In the genomic region with DNA sequence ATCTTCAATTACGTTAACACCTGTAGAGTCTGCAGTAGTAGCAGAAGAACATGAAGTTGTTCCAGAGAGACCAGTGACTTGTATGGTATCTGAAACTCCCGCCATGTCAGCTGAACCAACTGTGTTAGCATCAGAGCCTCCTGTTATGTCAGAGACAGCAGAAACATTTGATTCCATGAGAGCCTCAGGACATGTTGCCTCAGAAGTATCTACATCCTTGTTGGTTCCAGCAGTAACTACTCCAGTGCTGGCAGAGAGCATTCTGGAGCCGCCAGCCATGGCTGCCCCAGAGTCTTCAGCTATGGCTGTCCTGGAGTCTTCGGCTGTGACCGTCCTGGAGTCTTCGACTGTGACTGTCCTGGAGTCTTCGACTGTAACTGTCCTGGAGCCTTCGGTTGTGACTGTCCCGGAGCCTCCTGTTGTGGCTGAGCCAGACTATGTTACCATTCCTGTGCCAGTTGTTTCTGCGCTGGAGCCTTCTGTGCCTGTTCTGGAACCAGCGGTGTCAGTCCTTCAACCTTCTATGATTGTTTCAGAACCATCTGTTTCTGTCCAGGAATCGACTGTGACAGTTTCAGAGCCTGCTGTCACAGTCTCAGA, we compare ENCODE assay signal across 21 cellular contexts.
"Had no signal": no experiment of that assay in that cellular context is flagged by ENCODE, and none has a peak within 500 bp of the region (broad histone marks: within the 10 kb centered on the region; RNA-seq: fewer than 3 reads in every experiment).

No MANE protein-coding gene starts in this region.

- H3K27me3 Mint-ChIP-seq: activated CD4-positive, alpha-beta memory T cell treated with anti-CD3 and anti-CD28 coated beads for 36 hours; activated naive CD8-positive, alpha-beta T cell treated with anti-CD3 and anti-CD28 coated beads, Interleukin-2, amount 50 U/mL, for 24 hours; stimulated activated naive CD8-positive, alpha-beta T cell treated with anti-CD3 and anti-CD28 coated beads, Interleukin-15, amount 100 ng/mL, for 72 hours had no signal

- H2AFZ ChIP-seq: neural progenitor cell, parathyroid adenoma had no signal

- H3K27ac Mint-ChIP-seq: activated T-helper 1 cell treated with anti-CD3 and anti-CD28 coated beads, Interleukin-12 subunit alpha, Interleukin-12 subunit beta, Interleukin-2, Interleukin-4 antibody, amounts not matched to agents 30 ng/mL and 10 ng/mL and 1 ng/mL, durations not matched to agents 14 hours and 24 hours and 36 hours; neural progenitor cell had no signal

- H3K9me3 ChIP-seq: ascending aorta, left ventricle myocardium inferior, testis had no signal

- DNase-seq: activated CD4-positive, alpha-beta memory T cell treated with anti-CD3 and anti-CD28 coated beads for 36 hours; activated CD4-positive, CD25-positive, alpha-beta regulatory T cell treated with anti-CD3 and anti-CD28 coated beads, Interleukin-2, amount 50 U/mL, for 72 hours; activated CD8-positive, alpha-beta memory T cell treated with anti-CD3 and anti-CD28 coated beads, Interleukin-2, amount 50 U/mL, for 4 hours; activated naive CD4-positive, alpha-beta T cell; activated naive CD8-positive, alpha-beta T cell treated with anti-CD3 and anti-CD28 coated beads, Interleukin-2, amount 50 U/mL, for 24 hours; effector CD8-positive, alpha-beta T cell; left ventricle myocardium inferior; mesendoderm; retina; stimulated activated CD4-positive, alpha-beta T cell treated with anti-CD3 and anti-CD28 coated beads, Interleukin-15, amount 100 ng/mL, for 24 hours; stimulated activated CD4-positive, alpha-beta T cell treated with anti-CD3 and anti-CD28 coated beads, Interleukin-4, amount 100 ng/mL, for 24 hours; stimulated activated naive CD8-positive, alpha-beta T cell treated with anti-CD3 and anti-CD28 coated beads, Interleukin-15, amount 100 ng/mL, for 72 hours; T-helper 2 cell; testis had no signal

- H3K4me3 Mint-ChIP-seq: activated CD4-positive, alpha-beta memory T cell treated with anti-CD3 and anti-CD28 coated beads for 36 hours; activated naive CD8-positive, alpha-beta T cell treated with anti-CD3 and anti-CD28 coated beads, Interleukin-2, amount 50 U/mL, for 24 hours; activated T-helper 1 cell treated with anti-CD3 and anti-CD28 coated beads, Interleukin-12 subunit alpha, Interleukin-12 subunit beta, Interleukin-2, Interleukin-4 antibody, amounts not matched to agents 30 ng/mL and 10 ng/mL and 1 ng/mL, durations not matched to agents 14 hours and 24 hours and 36 hours; neural progenitor cell had no signal

- H3K9ac ChIP-seq: neural progenitor cell, parathyroid adenoma had no signal

- H3K4me2 ChIP-seq: neural progenitor cell had no signal

- H3K27ac ChIP-seq: ascending aorta, cardiac muscle cell, coronary artery, epithelial cell of prostate, left ventricle myocardium inferior, neural progenitor cell, parathyroid adenoma, testis had no signal

- ATAC-seq: stimulated activated naive CD8-positive, alpha-beta T cell treated with anti-CD3 and anti-CD28 coated beads, Interleukin-15, amount 100 ng/mL, for 72 hours had no signal

- H3K4me3 ChIP-seq: ascending aorta, cardiac muscle cell, coronary artery, left ventricle myocardium inferior, neural progenitor cell, testis had no signal

- H3K27me3 ChIP-seq: ascending aorta, cardiac muscle cell, neural progenitor cell, testis had no signal

- H3K4me1 ChIP-seq: parathyroid adenoma had no signal

- H3K9me3 Mint-ChIP-seq: activated CD4-positive, alpha-beta memory T cell treated with anti-CD3 and anti-CD28 coated beads for 36 hours; activated naive CD8-positive, alpha-beta T cell treated with anti-CD3 and anti-CD28 coated beads, Interleukin-2, amount 50 U/mL, for 24 hours; activated T-helper 1 cell treated with anti-CD3 and anti-CD28 coated beads, Interleukin-12 subunit alpha, Interleukin-12 subunit beta, Interleukin-2, Interleukin-4 antibody, amounts not matched to agents 30 ng/mL and 10 ng/mL and 1 ng/mL, durations not matched to agents 14 hours and 24 hours and 36 hours; stimulated activated naive CD8-positive, alpha-beta T cell treated with anti-CD3 and anti-CD28 coated beads, Interleukin-15, amount 100 ng/mL, for 72 hours had no signal
